Comparison of ENCODE assay signal across 1 cellular context in the genomic region with DNA sequence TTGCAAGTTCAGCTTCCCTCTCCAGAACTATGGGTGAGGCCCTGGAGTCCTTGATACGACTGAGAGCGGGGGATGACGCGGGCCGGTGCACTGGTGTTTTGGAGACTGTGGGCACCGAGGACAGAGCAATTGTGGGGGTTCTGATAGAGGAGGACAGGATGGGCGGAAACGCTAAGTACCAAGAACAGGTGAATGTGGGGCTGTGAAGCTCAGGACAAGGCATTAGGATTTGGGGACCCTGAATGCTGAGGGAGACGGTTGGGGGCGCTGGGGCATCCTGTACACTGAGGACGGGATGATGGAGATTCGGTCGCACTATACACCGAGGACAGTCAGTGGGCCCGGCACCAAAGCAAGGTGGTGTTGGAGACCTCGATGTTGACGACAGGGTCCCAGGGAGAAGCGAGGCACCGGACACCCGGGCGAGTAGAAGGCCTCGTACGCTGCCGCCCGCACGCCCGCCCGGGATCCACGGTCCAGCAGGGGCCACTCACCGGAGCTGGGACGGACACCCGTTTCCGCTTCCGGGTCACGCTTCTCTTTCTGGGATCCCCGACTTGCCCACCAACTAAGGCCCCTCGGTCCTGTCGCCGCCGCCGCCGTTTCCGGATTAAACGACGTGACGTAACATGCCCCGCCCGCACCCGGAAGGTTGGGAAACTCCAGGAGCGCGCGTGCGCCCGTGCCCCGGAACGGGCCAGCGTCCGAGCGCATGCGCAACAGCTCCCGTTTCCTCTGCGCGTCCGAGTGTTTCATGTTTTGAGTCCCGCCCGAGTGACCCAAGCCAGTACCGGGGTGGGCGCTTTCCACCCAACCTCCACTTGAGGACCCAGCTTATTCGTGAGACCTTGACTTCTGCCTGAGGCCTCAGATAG.
TF ChIP-seq lines count a peak whose summit lies in the region.

A gene (minus strand): TSS at position 612 of the 875 bp plus-strand sequence. CDS start 893 bp downstream, outside the sequence.

TF ChIP-seq in K562, 482 proteins besides CTCF, POLR2A, EP300 and RAD21 (continued from another document and continues in another):
- TF ChIP-seq, protein P1, sequence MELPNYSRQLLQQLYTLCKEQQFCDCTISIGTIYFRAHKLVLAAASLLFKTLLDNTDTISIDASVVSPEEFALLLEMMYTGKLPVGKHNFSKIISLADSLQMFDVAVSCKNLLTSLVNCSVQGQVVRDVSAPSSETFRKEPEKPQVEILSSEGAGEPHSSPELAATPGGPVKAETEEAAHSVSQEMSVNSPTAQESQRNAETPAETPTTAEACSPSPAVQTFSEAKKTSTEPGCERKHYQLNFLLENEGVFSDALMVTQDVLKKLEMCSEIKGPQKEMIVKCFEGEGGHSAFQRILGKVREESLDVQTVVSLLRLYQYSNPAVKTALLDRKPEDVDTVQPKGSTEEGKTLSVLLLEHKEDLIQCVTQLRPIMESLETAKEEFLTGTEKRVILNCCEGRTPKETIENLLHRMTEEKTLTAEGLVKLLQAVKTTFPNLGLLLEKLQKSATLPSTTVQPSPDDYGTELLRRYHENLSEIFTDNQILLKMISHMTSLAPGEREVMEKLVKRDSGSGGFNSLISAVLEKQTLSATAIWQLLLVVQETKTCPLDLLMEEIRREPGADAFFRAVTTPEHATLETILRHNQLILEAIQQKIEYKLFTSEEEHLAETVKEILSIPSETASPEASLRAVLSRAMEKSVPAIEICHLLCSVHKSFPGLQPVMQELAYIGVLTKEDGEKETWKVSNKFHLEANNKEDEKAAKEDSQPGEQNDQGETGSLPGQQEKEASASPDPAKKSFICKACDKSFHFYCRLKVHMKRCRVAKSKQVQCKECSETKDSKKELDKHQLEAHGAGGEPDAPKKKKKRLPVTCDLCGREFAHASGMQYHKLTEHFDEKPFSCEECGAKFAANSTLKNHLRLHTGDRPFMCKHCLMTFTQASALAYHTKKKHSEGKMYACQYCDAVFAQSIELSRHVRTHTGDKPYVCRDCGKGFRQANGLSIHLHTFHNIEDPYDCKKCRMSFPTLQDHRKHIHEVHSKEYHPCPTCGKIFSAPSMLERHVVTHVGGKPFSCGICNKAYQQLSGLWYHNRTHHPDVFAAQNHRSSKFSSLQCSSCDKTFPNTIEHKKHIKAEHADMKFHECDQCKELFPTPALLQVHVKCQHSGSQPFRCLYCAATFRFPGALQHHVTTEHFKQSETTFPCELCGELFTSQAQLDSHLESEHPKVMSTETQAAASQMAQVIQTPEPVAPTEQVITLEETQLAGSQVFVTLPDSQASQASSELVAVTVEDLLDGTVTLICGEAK (IDR thresholded peaks at IDR 0.05) = peak; percentile 99
- TF ChIP-seq, protein P1 (CRISPR knock-in tag; IDR thresholded peaks at IDR 0.05) = no peak
- TF ChIP-seq YBX1 (IDR thresholded peaks at IDR 0.05) = no peak
- TF ChIP-seq ZNF668 (CRISPR knock-in tag; IDR thresholded peaks at IDR 0.05) = no peak
- TF ChIP-seq, protein P2, sequence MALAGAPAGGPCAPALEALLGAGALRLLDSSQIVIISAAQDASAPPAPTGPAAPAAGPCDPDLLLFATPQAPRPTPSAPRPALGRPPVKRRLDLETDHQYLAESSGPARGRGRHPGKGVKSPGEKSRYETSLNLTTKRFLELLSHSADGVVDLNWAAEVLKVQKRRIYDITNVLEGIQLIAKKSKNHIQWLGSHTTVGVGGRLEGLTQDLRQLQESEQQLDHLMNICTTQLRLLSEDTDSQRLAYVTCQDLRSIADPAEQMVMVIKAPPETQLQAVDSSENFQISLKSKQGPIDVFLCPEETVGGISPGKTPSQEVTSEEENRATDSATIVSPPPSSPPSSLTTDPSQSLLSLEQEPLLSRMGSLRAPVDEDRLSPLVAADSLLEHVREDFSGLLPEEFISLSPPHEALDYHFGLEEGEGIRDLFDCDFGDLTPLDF (CRISPR knock-in tag; IDR thresholded peaks at IDR 0.05) = no peak
- no peak for TF ChIP-seq NCOA4 (IDR thresholded peaks at IDR 0.05; ENCODE audit: partially characterized antibody)
- no peak for TF ChIP-seq XRCC3 (IDR thresholded peaks at IDR 0.05)
- TF ChIP-seq NR3C1 (CRISPR knock-in tag; IDR thresholded peaks at IDR 0.05) = no peak
- no peak for TF ChIP-seq KDM2B (CRISPR knock-in tag; IDR thresholded peaks at IDR 0.05)
- no peak for TF ChIP-seq TAF7 (tag; IDR thresholded peaks at IDR 0.05)
- TF ChIP-seq GTF2E2 (tag; IDR thresholded peaks at IDR 0.05) = peak; percentile 82; the same call in 1 of the 2 replicates
- TF ChIP-seq MAFK (IDR thresholded peaks at IDR 0.05; ENCODE audit: low read length) = no peak
- TF ChIP-seq, protein P3, sequence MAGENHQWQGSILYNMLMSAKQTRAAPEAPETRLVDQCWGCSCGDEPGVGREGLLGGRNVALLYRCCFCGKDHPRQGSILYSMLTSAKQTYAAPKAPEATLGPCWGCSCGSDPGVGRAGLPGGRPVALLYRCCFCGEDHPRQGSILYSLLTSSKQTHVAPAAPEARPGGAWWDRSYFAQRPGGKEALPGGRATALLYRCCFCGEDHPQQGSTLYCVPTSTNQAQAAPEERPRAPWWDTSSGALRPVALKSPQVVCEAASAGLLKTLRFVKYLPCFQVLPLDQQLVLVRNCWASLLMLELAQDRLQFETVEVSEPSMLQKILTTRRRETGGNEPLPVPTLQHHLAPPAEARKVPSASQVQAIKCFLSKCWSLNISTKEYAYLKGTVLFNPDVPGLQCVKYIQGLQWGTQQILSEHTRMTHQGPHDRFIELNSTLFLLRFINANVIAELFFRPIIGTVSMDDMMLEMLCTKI (IDR thresholded peaks at IDR 0.05; ENCODE audit: partially characterized antibody) = no peak
- peak; percentile 66 for TF ChIP-seq SNRNP70 (optimal IDR thresholded peaks at IDR 0.05; ENCODE audit: low read depth, low read length)
- TF ChIP-seq, protein P4, sequence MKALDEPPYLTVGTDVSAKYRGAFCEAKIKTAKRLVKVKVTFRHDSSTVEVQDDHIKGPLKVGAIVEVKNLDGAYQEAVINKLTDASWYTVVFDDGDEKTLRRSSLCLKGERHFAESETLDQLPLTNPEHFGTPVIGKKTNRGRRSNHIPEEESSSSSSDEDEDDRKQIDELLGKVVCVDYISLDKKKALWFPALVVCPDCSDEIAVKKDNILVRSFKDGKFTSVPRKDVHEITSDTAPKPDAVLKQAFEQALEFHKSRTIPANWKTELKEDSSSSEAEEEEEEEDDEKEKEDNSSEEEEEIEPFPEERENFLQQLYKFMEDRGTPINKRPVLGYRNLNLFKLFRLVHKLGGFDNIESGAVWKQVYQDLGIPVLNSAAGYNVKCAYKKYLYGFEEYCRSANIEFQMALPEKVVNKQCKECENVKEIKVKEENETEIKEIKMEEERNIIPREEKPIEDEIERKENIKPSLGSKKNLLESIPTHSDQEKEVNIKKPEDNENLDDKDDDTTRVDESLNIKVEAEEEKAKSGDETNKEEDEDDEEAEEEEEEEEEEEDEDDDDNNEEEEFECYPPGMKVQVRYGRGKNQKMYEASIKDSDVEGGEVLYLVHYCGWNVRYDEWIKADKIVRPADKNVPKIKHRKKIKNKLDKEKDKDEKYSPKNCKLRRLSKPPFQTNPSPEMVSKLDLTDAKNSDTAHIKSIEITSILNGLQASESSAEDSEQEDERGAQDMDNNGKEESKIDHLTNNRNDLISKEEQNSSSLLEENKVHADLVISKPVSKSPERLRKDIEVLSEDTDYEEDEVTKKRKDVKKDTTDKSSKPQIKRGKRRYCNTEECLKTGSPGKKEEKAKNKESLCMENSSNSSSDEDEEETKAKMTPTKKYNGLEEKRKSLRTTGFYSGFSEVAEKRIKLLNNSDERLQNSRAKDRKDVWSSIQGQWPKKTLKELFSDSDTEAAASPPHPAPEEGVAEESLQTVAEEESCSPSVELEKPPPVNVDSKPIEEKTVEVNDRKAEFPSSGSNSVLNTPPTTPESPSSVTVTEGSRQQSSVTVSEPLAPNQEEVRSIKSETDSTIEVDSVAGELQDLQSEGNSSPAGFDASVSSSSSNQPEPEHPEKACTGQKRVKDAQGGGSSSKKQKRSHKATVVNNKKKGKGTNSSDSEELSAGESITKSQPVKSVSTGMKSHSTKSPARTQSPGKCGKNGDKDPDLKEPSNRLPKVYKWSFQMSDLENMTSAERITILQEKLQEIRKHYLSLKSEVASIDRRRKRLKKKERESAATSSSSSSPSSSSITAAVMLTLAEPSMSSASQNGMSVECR (CRISPR knock-in tag; IDR thresholded peaks at IDR 0.05) = no peak
- no peak for TF ChIP-seq SRSF9 (IDR thresholded peaks at IDR 0.05; ENCODE audit: borderline replicate concordance, low read depth, low read length)
- TF ChIP-seq NFE2 (IDR thresholded peaks at IDR 0.05; ENCODE audit: low read depth) = no peak; the same call in 1 of the 2 replicates
- TF ChIP-seq ZFP30 (CRISPR knock-in tag; IDR thresholded peaks at IDR 0.05; ENCODE audit: borderline replicate concordance) = no peak
- peak; percentile 99 for TF ChIP-seq NR2C2 (CRISPR knock-in tag; IDR thresholded peaks at IDR 0.05)
- peak; percentile 100 for TF ChIP-seq NR2C2 (tag; IDR thresholded peaks at IDR 0.05)
- TF ChIP-seq U2AF2 (optimal IDR thresholded peaks at IDR 0.05; ENCODE audit: low read depth, low read length) = no peak
- TF ChIP-seq BRCA1 (IDR thresholded peaks at IDR 0.05) = no peak
- TF ChIP-seq BRCA1 (CRISPR knock-in tag; IDR thresholded peaks at IDR 0.05) = no peak
- TF ChIP-seq RNF2 (IDR thresholded peaks at IDR 0.05) = peak; percentile 57; the same call in 1 of the 2 replicates
- peak; percentile 94 for TF ChIP-seq POLR2G (IDR thresholded peaks at IDR 0.05; ENCODE audit: low read depth, low read length)
- TF ChIP-seq, protein P5, sequence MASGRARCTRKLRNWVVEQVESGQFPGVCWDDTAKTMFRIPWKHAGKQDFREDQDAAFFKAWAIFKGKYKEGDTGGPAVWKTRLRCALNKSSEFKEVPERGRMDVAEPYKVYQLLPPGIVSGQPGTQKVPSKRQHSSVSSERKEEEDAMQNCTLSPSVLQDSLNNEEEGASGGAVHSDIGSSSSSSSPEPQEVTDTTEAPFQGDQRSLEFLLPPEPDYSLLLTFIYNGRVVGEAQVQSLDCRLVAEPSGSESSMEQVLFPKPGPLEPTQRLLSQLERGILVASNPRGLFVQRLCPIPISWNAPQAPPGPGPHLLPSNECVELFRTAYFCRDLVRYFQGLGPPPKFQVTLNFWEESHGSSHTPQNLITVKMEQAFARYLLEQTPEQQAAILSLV (tag; IDR thresholded peaks at IDR 0.05) = no peak
- no peak for TF ChIP-seq RBM15 (IDR thresholded peaks at IDR 0.05; ENCODE audit: insufficient read depth, low read length)
- TF ChIP-seq ZNF224 (CRISPR knock-in tag; IDR thresholded peaks at IDR 0.05) = 0 out of 2 replicates have a peak, but pooled peaks have one; percentile 54
- peak; percentile 94 for TF ChIP-seq CCNT2 (IDR thresholded peaks at IDR 0.05; ENCODE audit: borderline replicate concordance, extremely low read depth, insufficient read length, low read depth, low read length)
- TF ChIP-seq NFE2L1 (tag; IDR thresholded peaks at IDR 0.05; ENCODE audit: borderline replicate concordance, low read depth) = no peak
- no peak for TF ChIP-seq ZNF583 (CRISPR knock-in tag; IDR thresholded peaks at IDR 0.05)
- TF ChIP-seq, protein P6, sequence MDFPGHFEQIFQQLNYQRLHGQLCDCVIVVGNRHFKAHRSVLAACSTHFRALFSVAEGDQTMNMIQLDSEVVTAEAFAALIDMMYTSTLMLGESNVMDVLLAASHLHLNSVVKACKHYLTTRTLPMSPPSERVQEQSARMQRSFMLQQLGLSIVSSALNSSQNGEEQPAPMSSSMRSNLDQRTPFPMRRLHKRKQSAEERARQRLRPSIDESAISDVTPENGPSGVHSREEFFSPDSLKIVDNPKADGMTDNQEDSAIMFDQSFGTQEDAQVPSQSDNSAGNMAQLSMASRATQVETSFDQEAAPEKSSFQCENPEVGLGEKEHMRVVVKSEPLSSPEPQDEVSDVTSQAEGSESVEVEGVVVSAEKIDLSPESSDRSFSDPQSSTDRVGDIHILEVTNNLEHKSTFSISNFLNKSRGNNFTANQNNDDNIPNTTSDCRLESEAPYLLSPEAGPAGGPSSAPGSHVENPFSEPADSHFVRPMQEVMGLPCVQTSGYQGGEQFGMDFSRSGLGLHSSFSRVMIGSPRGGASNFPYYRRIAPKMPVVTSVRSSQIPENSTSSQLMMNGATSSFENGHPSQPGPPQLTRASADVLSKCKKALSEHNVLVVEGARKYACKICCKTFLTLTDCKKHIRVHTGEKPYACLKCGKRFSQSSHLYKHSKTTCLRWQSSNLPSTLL (IDR thresholded peaks at IDR 0.05) = no peak
- 0 out of 2 replicates have a peak, but pooled peaks have one; percentile 4 for TF ChIP-seq TCF3 (CRISPR knock-in tag; IDR thresholded peaks at IDR 0.05)
- no peak for TF ChIP-seq BDP1 (IDR thresholded peaks at IDR 0.05; ENCODE audit: insufficient read depth, insufficient read length)
- no peak for TF ChIP-seq TAF15 (IDR thresholded peaks at IDR 0.05; ENCODE audit: low read depth, low read length)
- peak; percentile 77 for TF ChIP-seq LCOR (CRISPR knock-in tag; IDR thresholded peaks at IDR 0.05)
- no peak for TF ChIP-seq SAP30 (IDR thresholded peaks at IDR 0.05; ENCODE audit: borderline replicate concordance, insufficient read depth, low read depth, low read length, poor library complexity, severe bottlenecking)
- no peak for TF ChIP-seq ZNF57 (CRISPR knock-in tag; IDR thresholded peaks at IDR 0.05)
- TF ChIP-seq, protein P7, sequence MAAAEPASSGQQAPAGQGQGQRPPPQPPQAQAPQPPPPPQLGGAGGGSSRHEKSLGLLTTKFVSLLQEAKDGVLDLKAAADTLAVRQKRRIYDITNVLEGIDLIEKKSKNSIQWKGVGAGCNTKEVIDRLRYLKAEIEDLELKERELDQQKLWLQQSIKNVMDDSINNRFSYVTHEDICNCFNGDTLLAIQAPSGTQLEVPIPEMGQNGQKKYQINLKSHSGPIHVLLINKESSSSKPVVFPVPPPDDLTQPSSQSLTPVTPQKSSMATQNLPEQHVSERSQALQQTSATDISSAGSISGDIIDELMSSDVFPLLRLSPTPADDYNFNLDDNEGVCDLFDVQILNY (CRISPR knock-in tag; IDR thresholded peaks at IDR 0.05) = 0 out of 2 replicates have a peak, but pooled peaks have one; percentile 17
- TF ChIP-seq NR1H2 (CRISPR knock-in tag; IDR thresholded peaks at IDR 0.05) = no peak
- TF ChIP-seq ARHGAP35 (IDR thresholded peaks at IDR 0.05; ENCODE audit: partially characterized antibody) = no peak
